In genomic region chr11:8684600-8685290, GRCh38 we compare ENCODE assay signal across 9 cellular contexts.
DNase-seq lines count a peak whose midpoint lies in the region; ATAC-seq lines count a peak whose summit lies in the region.
"Had no signal": no experiment of that assay in that cellular context is flagged by ENCODE, and none has a peak within 500 bp of the region (broad histone marks: within the 10 kb centered on the region; RNA-seq: fewer than 3 reads in every experiment).

No MANE protein-coding gene starts in this region.

- peaks cover 48% of the 10 kb centered on the region for H3K36me3 ChIP-seq in iPS-20b (ENCODE audit: insufficient read depth, low read depth, low read length)

- H3K27me3 Mint-ChIP-seq in stimulated activated naive CD8-positive, alpha-beta T cell treated with anti-CD3 and anti-CD28 coated beads, Interleukin-15, Interleukin-2, amounts not matched to agents 100 ng/mL and 50 ng/mL, for 24 hours, result no peaks in the 10 kb centered on the region
- no peaks in the 10 kb centered on the region for H3K27me3 Mint-ChIP-seq in activated naive CD8-positive, alpha-beta T cell

- H3K9me3 ChIP-seq in iPS-20b (ENCODE audit: insufficient read depth, low read depth, low read length), result no peaks in the 10 kb centered on the region

- DNase-seq in stimulated activated naive CD8-positive, alpha-beta T cell treated with anti-CD3 and anti-CD28 coated beads, Interleukin-15, Interleukin-2, amounts not matched to agents 100 U/mL and 50 U/mL, for 24 hours, result no peak
- DNase-seq: NCI-H1105 had no signal

- H3K4me1 ChIP-seq in iPS-20b (ENCODE audit: insufficient read depth, low read length), result no peaks in the 10 kb centered on the region; the same call in 1 of the 2 replicates

- H3K27ac Mint-ChIP-seq in stimulated activated naive CD8-positive, alpha-beta T cell treated with anti-CD3 and anti-CD28 coated beads, Interleukin-15, Interleukin-2, amounts not matched to agents 100 ng/mL and 50 ng/mL, for 24 hours, result peak overlapping the region; percentile 99
- peak overlapping the region; percentile 99 for H3K27ac Mint-ChIP-seq in activated naive CD8-positive, alpha-beta T cell

- no peaks in the 10 kb centered on the region for H3K27me3 ChIP-seq in iPS-20b (ENCODE audit: insufficient read depth, low read length)

- H3K4me3 Mint-ChIP-seq in stimulated activated naive CD8-positive, alpha-beta T cell treated with anti-CD3 and anti-CD28 coated beads, Interleukin-15, Interleukin-2, amounts not matched to agents 100 ng/mL and 50 ng/mL, for 24 hours, result peak overlapping the region; percentile 97
- peak overlapping the region; percentile 98 for H3K4me3 Mint-ChIP-seq in activated naive CD8-positive, alpha-beta T cell

- ATAC-seq in stimulated activated naive CD8-positive, alpha-beta T cell treated with anti-CD3 and anti-CD28 coated beads, Interleukin-15, Interleukin-2, amounts not matched to agents 100 U/mL and 50 U/mL, for 24 hours, result no peak
- ATAC-seq in GM19397 (IDR thresholded peaks at IDR 0.05; ENCODE audit: unreplicated experiment) (no peak), HG03565 (IDR thresholded peaks at IDR 0.05; ENCODE audit: unreplicated experiment) (no peak), GM18520 (IDR thresholded peaks at IDR 0.05; ENCODE audit: unreplicated experiment) (no peak), HG03159 (IDR thresholded peaks at IDR 0.05; ENCODE audit: unreplicated experiment) (no peak)

- peak overlapping the region; percentile 96 for H3K27ac ChIP-seq in iPS-20b (ENCODE audit: low read length)

- peak overlapping the region; percentile 100 for H3K9ac ChIP-seq in iPS-20b (ENCODE audit: low read depth, low read length)

- H3K4me3 ChIP-seq in iPS-20b (ENCODE audit: low read length), result peak overlapping the region; percentile 82

- H3K4me1 Mint-ChIP-seq in stimulated activated naive CD8-positive, alpha-beta T cell treated with anti-CD3 and anti-CD28 coated beads, Interleukin-15, Interleukin-2, amounts not matched to agents 100 ng/mL and 50 ng/mL, for 24 hours (ENCODE audit: low read depth), result peaks cover 79% of the 10 kb centered on the region
- H3K4me1 Mint-ChIP-seq in activated naive CD8-positive, alpha-beta T cell (ENCODE audit: low read depth), result peaks cover 63% of the 10 kb centered on the region

- H3K36me3 Mint-ChIP-seq in stimulated activated naive CD8-positive, alpha-beta T cell treated with anti-CD3 and anti-CD28 coated beads, Interleukin-15, Interleukin-2, amounts not matched to agents 100 ng/mL and 50 ng/mL, for 24 hours (ENCODE audit: low read depth), result peaks cover 88% of the 10 kb centered on the region
- H3K36me3 Mint-ChIP-seq in activated naive CD8-positive, alpha-beta T cell, result peaks cover 49% of the 10 kb centered on the region

- no peaks in the 10 kb centered on the region for H3K9me3 Mint-ChIP-seq in stimulated activated naive CD8-positive, alpha-beta T cell treated with anti-CD3 and anti-CD28 coated beads, Interleukin-15, Interleukin-2, amounts not matched to agents 100 ng/mL and 50 ng/mL, for 24 hours
- no peaks in the 10 kb centered on the region for H3K9me3 Mint-ChIP-seq in activated naive CD8-positive, alpha-beta T cell (ENCODE audit: low read depth)
